ENCODE assay signal across 8 cellular contexts in genomic region chr6:90537723-90538407, GRCh38. TPM values are rescaled to one million over a fixed set of nuclear protein-coding genes. Genes with fewer than 3 reads are reported as not detected.
DNase-seq lines count a peak whose midpoint lies in the region; ATAC-seq, FAIRE-seq and TF ChIP-seq lines count a peak whose summit lies in the region.

No MANE protein-coding gene starts in this region.

- H3K9me3 Mint-ChIP-seq in neural progenitor cell: no peaks in the 10 kb centered on the region

- H3K4me3 ChIP-seq in neural progenitor cell (no peak overlapping the region), SK-N-SH (ENCODE audit: low read depth in 2 of 2, low read length in 1 of 2) (no peak overlapping the region)

- H4K20me1 ChIP-seq in neural progenitor cell (ENCODE audit: low read depth) (no peaks in the 10 kb centered on the region), SK-N-SH (ENCODE audit: insufficient read depth) (no peaks in the 10 kb centered on the region)

- no peak overlapping the region for H3K4me3 Mint-ChIP-seq in neural progenitor cell

- no peak for TF ChIP-seq RAD21 in SK-N-SH (IDR thresholded peaks at IDR 0.05; ENCODE audit: low read length)

- no peak for TF ChIP-seq EP300 in SK-N-SH (IDR thresholded peaks at IDR 0.05; ENCODE audit: borderline replicate concordance in 1 of 2, low read depth in 1 of 2, low read length in 1 of 2)

- peak; percentile 42 for DNase-seq in amniotic epithelial cell (ENCODE audit: low read depth)
- no peak for DNase-seq in neural progenitor cell (ENCODE audit: low spot score)
- no peak for DNase-seq in SK-N-SH
- DNase-seq in stimulated activated CD4-positive, alpha-beta T cell treated with anti-CD3 and anti-CD28 coated beads, Interleukin-12 subunit alpha, Interleukin-12 subunit beta, amount 100 ng/mL, for 4 hours: no peak
- no peak for DNase-seq in GM13976 (ENCODE audit: low spot score)
- no peak for DNase-seq in urothelium cell line (ENCODE audit: low spot score)

- H3K9ac ChIP-seq in neural progenitor cell (no peak overlapping the region), SK-N-SH (no peak overlapping the region)

- peaks cover 1% of the 10 kb centered on the region for H3K36me3 Mint-ChIP-seq in neural progenitor cell

- peaks cover 5% of the 10 kb centered on the region for H3K4me1 ChIP-seq in neural progenitor cell
- H3K4me1 ChIP-seq in SK-N-SH (ENCODE audit: control insufficient read depth in 1 of 2, insufficient read depth in 2 of 2, low read depth in 1 of 2, low read length in 1 of 2): peaks cover 0 to 15% of the 10 kb centered on the region in 2 experiments; a peak in 1 of 4 replicates

- peak; percentile 81 for ATAC-seq in GM18519 (IDR thresholded peaks at IDR 0.05; ENCODE audit: low FRiP score, unreplicated experiment)
- peak; percentile 86 for ATAC-seq in HG03159 (IDR thresholded peaks at IDR 0.05; ENCODE audit: unreplicated experiment)

- peaks cover 22% of the 10 kb centered on the region for H3K4me1 Mint-ChIP-seq in neural progenitor cell

- no peak for FAIRE-seq in urothelium cell line (lab: Jason Lieb, UNC)

- no peak overlapping the region for H3K27ac Mint-ChIP-seq in neural progenitor cell

- H3K27ac ChIP-seq in neural progenitor cell (peak overlapping the region; percentile 42), SK-N-SH (ENCODE audit: low read depth in 2 of 2, low read length in 1 of 2) (no peak overlapping the region)

- POLR2A ChIA-PET in SK-N-SH (lab: Yijun Ruan, JAX): no interaction called here

- no peaks in the 10 kb centered on the region for H3K9me2 ChIP-seq in SK-N-SH

- 98% methylated on average over 3 of the region's 3 CpGs for WGBS in SK-N-SH (ENCODE audit: low lambda C conversion rate)

- no peak overlapping the region for H3K4me2 ChIP-seq in neural progenitor cell
- no peak overlapping the region for H3K4me2 ChIP-seq in SK-N-SH

- peaks cover 17% of the 10 kb centered on the region for H3F3A ChIP-seq in neural progenitor cell (ENCODE audit: low read depth)
- peaks cover 8% of the 10 kb centered on the region for H3F3A ChIP-seq in SK-N-SH (replicated peaks; ENCODE audit: insufficient read depth)

- in situ Hi-C loops in GM13976 (cut with MboI; ENCODE audit: low sequenced_read_pairs, unreplicated experiment): no loop called here

- CTCF ChIA-PET in SK-N-SH (lab: Yijun Ruan, JAX): interaction anchor here (1.5 kb wide), 1 partner anchor 20 kb away, joined by 5 read pairs; no protein-coding TSS in a partner anchor

- H3K9me3 ChIP-seq in neural progenitor cell (ENCODE audit: low read depth) (no peaks in the 10 kb centered on the region), SK-N-SH (no peaks in the 10 kb centered on the region)

- no peaks in the 10 kb centered on the region for H3K79me2 ChIP-seq in neural progenitor cell (ENCODE audit: low read depth)
- H3K79me2 ChIP-seq in SK-N-SH (ENCODE audit: insufficient read depth): no peaks in the 10 kb centered on the region

- no peaks in the 10 kb centered on the region for H3K36me3 ChIP-seq in neural progenitor cell
- H3K36me3 ChIP-seq in SK-N-SH (replicated peaks in 1 of 2; ENCODE audit: control insufficient read depth in 1 of 2, insufficient read depth in 2 of 2, low read length in 1 of 2): peaks cover 63 to 78% of the 10 kb centered on the region in 2 experiments

- H3K27me3 ChIP-seq in neural progenitor cell (no peaks in the 10 kb centered on the region), SK-N-SH (ENCODE audit: insufficient read depth) (no peaks in the 10 kb centered on the region)

- no peak for TF ChIP-seq CTCF in neural progenitor cell (IDR thresholded peaks at IDR 0.05)
- TF ChIP-seq CTCF in SK-N-SH (IDR thresholded peaks at IDR 0.05): no peak
- TF ChIP-seq CTCF in GM13976 (IDR thresholded peaks at IDR 0.05; ENCODE audit: borderline replicate concordance, control extremely low read depth, extremely low read depth, insufficient read depth, missing control alignments): no peak

- no peaks in the 10 kb centered on the region for H3K27me3 Mint-ChIP-seq in neural progenitor cell (ENCODE audit: insufficient read depth, low read depth)

- H2AFZ ChIP-seq in neural progenitor cell (replicated peaks) (no peak overlapping the region), SK-N-SH (ENCODE audit: low read depth) (no peak overlapping the region)

TF ChIP-seq in SK-N-SH, 30 proteins besides CTCF, POLR2A, EP300 and RAD21:
- no peak for TF ChIP-seq YY1 (IDR thresholded peaks at IDR 0.05; ENCODE audit: low read depth)
- no peak for TF ChIP-seq RXRA (IDR thresholded peaks at IDR 0.05; ENCODE audit: borderline replicate concordance, low read depth)
- TF ChIP-seq TAF1 (IDR thresholded peaks at IDR 0.05; ENCODE audit: borderline replicate concordance, low read depth, low read length): no peak
- TF ChIP-seq GABPA (IDR thresholded peaks at IDR 0.05; ENCODE audit: low read depth): no peak

RNA-seq across cellular contexts. Expression of gene MAP3K7, which starts 49.0 kb away (rescaled TPM):
- 56.2 and 91.9 TPM in 2 replicates for total RNA-seq in neural progenitor cell (ENCODE audit: low replicate concordance)
- 21.1 and 28.8 TPM in 2 replicates for polyA plus RNA-seq in SK-N-SH (2012; rRNA removed)
- 28.9 and 32.2 TPM in 2 replicates for polyA plus RNA-seq in SK-N-SH (2012; cell fraction: cytosol; rRNA removed)
- 23.7 and 45.3 TPM in 2 replicates for polyA plus RNA-seq in SK-N-SH (2012; cell fraction: nucleus; rRNA removed)
